14 cellular contexts compared by ENCODE assay signal in genomic region chr3:184592411-184593200, GRCh38. TPM values are rescaled to one million over a fixed set of nuclear protein-coding genes. Genes with fewer than 3 reads are reported as not detected.
DNase-seq lines count a peak whose midpoint lies in the region; ATAC-seq and TF ChIP-seq lines count a peak whose summit lies in the region.
"Had no signal": no experiment of that assay in that cellular context is flagged by ENCODE, and none has a peak within 500 bp of the region (broad histone marks: within the 10 kb centered on the region; RNA-seq: fewer than 3 reads in every experiment).

No MANE protein-coding gene starts in this region.

- H3K4me1 ChIP-seq in cardiac muscle cell (ENCODE audit: low read depth) (peaks cover 51% of the 10 kb centered on the region), mesenchymal stem cell (ENCODE audit: control insufficient read depth, insufficient read depth, low read depth, low read length) (peaks cover 13% of the 10 kb centered on the region), aorta (ENCODE audit: control insufficient read depth in 1 of 2, insufficient read depth in 2 of 2, low read length in 2 of 2) (no peaks in the 10 kb centered on the region)

- no peaks in the 10 kb centered on the region for H3K27me3 Mint-ChIP-seq in chondrocyte (ENCODE audit: low read depth)

- H3K4me2 ChIP-seq in mesenchymal stem cell (ENCODE audit: low read length, poor library complexity, severe bottlenecking): no peak overlapping the region

- ATAC-seq in aorta (ENCODE audit: low FRiP score) (peak; percentile 2), HG02970 (IDR thresholded peaks at IDR 0.05; ENCODE audit: low FRiP score, unreplicated experiment) (no peak), HG03196 (IDR thresholded peaks at IDR 0.05; ENCODE audit: unreplicated experiment) (no peak)
- ATAC-seq: gastrocnemius medialis had no signal

- H3K9ac ChIP-seq in mesenchymal stem cell (ENCODE audit: low read length): peak overlapping the region; percentile 1

- 28% methylated on average over 15 of the region's 15 CpGs for WGBS in mesenchymal stem cell
- WGBS in aorta, 2 donors: 72 to 80% methylated on average over 15 of the region's 15 CpGs

- H2BK120ac ChIP-seq in mesenchymal stem cell (ENCODE audit: low read depth, low read length): peak overlapping the region; percentile 27

- peak overlapping the region; percentile 86 for H2BK15ac ChIP-seq in mesenchymal stem cell (ENCODE audit: low read depth, poor library complexity, severe bottlenecking)

- H2BK5ac ChIP-seq in mesenchymal stem cell (ENCODE audit: low read depth, low read length, poor library complexity, severe bottlenecking): no peak overlapping the region

- DNase-seq in cardiac muscle cell (ENCODE audit: low read depth in 1 of 2, low spot score in 1 of 2) (peak; percentile 67 to 73), cardiac septum (ENCODE audit: low spot score) (no peak), chondrocyte (ENCODE audit: low spot score) (peak; percentile 75), mesenchymal stem cell (peak; percentile 35), aorta (peak; percentile 51 to 73), foreskin melanocyte (no peak)
- DNase-seq: activated CD4-positive, alpha-beta T cell treated with anti-CD3 and anti-CD28 coated beads for 48 hours; activated naive CD4-positive, alpha-beta T cell; DMS79 treated with DMSO at 0.1 percent for 48 hours; gastrocnemius medialis; SW 1271; tibial artery had no signal

- peak overlapping the region; percentile 95 for H3K27ac ChIP-seq in cardiac muscle cell
- H3K27ac ChIP-seq in mesenchymal stem cell (ENCODE audit: low read length, poor library complexity, severe bottlenecking): no peak overlapping the region
- no peak overlapping the region for H3K27ac ChIP-seq in aorta (ENCODE audit: low read depth in 1 of 2, low read length in 2 of 2)
- H3K27ac ChIP-seq: gastrocnemius medialis had no signal

- no peaks in the 10 kb centered on the region for H3K27me3 ChIP-seq in cardiac muscle cell
- peaks cover 8 to 50% of the 10 kb centered on the region in 2 experiments for H3K27me3 ChIP-seq in mesenchymal stem cell (ENCODE audit: control insufficient read depth in 1 of 2, insufficient read depth in 1 of 2, low read length in 2 of 2)
- no peaks in the 10 kb centered on the region for H3K27me3 ChIP-seq in aorta (ENCODE audit: control insufficient read depth in 1 of 2, insufficient read depth in 2 of 2, low read length in 1 of 2)
- H3K27me3 ChIP-seq: gastrocnemius medialis, tibial artery had no signal

- peak overlapping the region; percentile 79 for H3K27ac Mint-ChIP-seq in chondrocyte (ENCODE audit: unreplicated experiment)

- peak overlapping the region; percentile 97 for H4K8ac ChIP-seq in mesenchymal stem cell (ENCODE audit: low read length)

- H3K23ac ChIP-seq in mesenchymal stem cell (ENCODE audit: low read length in 2 of 2): no peak overlapping the region

- no peaks in the 10 kb centered on the region for H3K36me3 ChIP-seq in cardiac muscle cell
- H3K36me3 ChIP-seq in mesenchymal stem cell (ENCODE audit: control insufficient read depth in 1 of 2, insufficient read depth in 2 of 2, low read depth in 1 of 2, low read length in 2 of 2): peaks cover 0 to 7% of the 10 kb centered on the region in 2 experiments
- no peaks in the 10 kb centered on the region for H3K36me3 ChIP-seq in aorta (ENCODE audit: control insufficient read depth in 1 of 2, insufficient read depth in 2 of 2, low read length in 1 of 2)
- H3K36me3 ChIP-seq: gastrocnemius medialis, tibial artery had no signal

- H3K4ac ChIP-seq in mesenchymal stem cell (ENCODE audit: low read depth in 1 of 2, low read length in 2 of 2): peak overlapping the region; percentile 1 to 73

- H2AFZ ChIP-seq in mesenchymal stem cell (ENCODE audit: low read depth, low read length): no peak overlapping the region

- intact Hi-C loops in cardiac septum (cut with DNase I): no loop called here
- intact Hi-C loops in aorta (cut with DNase I): no loop called here

- peak overlapping the region; percentile 42 for H3K4me3 Mint-ChIP-seq in chondrocyte (ENCODE audit: unreplicated experiment)

- peak overlapping the region in 1 of 2 experiments; percentile 44 for H3K14ac ChIP-seq in mesenchymal stem cell (ENCODE audit: low read length in 2 of 2)

- peaks cover 27% of the 10 kb centered on the region for H3K4me1 Mint-ChIP-seq in chondrocyte (ENCODE audit: low read depth)

- H4K91ac ChIP-seq in mesenchymal stem cell (ENCODE audit: low read length): peak overlapping the region; percentile 71

- no peak overlapping the region for H2AK5ac ChIP-seq in mesenchymal stem cell (ENCODE audit: low read length, severe bottlenecking)

- H3K9me3 ChIP-seq in cardiac muscle cell (ENCODE audit: low read depth) (no peaks in the 10 kb centered on the region), mesenchymal stem cell (ENCODE audit: control insufficient read depth, low read length) (no peaks in the 10 kb centered on the region), aorta (ENCODE audit: control insufficient read depth, low read length) (no peaks in the 10 kb centered on the region)
- H3K9me3 ChIP-seq: gastrocnemius medialis, tibial artery had no signal

- H3K36me3 Mint-ChIP-seq in chondrocyte (ENCODE audit: low read depth): no peaks in the 10 kb centered on the region

- H3K79me1 ChIP-seq in mesenchymal stem cell (replicated peaks; ENCODE audit: low read length, poor library complexity, severe bottlenecking): no peaks in the 10 kb centered on the region

- H3K9me3 Mint-ChIP-seq in chondrocyte (ENCODE audit: low read depth): no peaks in the 10 kb centered on the region

- no peak overlapping the region for H3K4me3 ChIP-seq in cardiac muscle cell
- H3K4me3 ChIP-seq in mesenchymal stem cell (ENCODE audit: insufficient read depth in 1 of 2, low read depth in 1 of 2, low read length in 2 of 2): peak overlapping the region in 1 of 2 experiments; percentile 25
- no peak overlapping the region for H3K4me3 ChIP-seq in aorta (ENCODE audit: low read length in 2 of 2)
- H3K4me3 ChIP-seq: gastrocnemius medialis, tibial artery had no signal

- TF ChIP-seq CTCF in cardiac muscle cell (IDR thresholded peaks at IDR 0.05; ENCODE audit: low read depth, low read length): no peak
- TF ChIP-seq CTCF in chondrocyte (IDR thresholded peaks at IDR 0.05): no peak

- H2BK12ac ChIP-seq in mesenchymal stem cell (ENCODE audit: low read length in 2 of 2): peak overlapping the region; percentile 29 to 89

- H3K18ac ChIP-seq in mesenchymal stem cell (ENCODE audit: low read depth in 1 of 2, low read length in 2 of 2): peak overlapping the region; percentile 3 to 82

RNA-seq across cellular contexts. Expression of gene EPHB3, which starts 31.0 kb away (rescaled TPM):
- total RNA-seq in cardiac muscle cell: 132 and 170 TPM in 2 replicates
- 142 and 206 TPM in 2 replicates for polyA plus RNA-seq in cardiac muscle cell
- total RNA-seq in cardiac septum: 3.6 TPM
- 7.2 to 11.6 TPM (median 7.5 TPM) in 3 replicates for total RNA-seq in chondrocyte
- 2.3 TPM for polyA plus RNA-seq in mesenchymal stem cell (2013, experiment 1 of 2)
- 2.2 TPM for polyA plus RNA-seq in mesenchymal stem cell (2013, experiment 2 of 2)
- total RNA-seq in aorta: 1 to 10 TPM; 2.8 to 9.0 TPM
- polyA plus RNA-seq in aorta: 1 to 10 TPM in 1 of 2 donors, under 1 TPM in 1; 0.50 to 3.9 TPM

Comparison
In these comparisons a context has a peak if more than half of its experiments do, and no peak if none do; other contexts are left out.
1. DNase-seq: peak in cardiac muscle cell (2 of 2), chondrocyte (single experiment), mesenchymal stem cell (single experiment) and aorta (2 of 2); none in cardiac septum (single experiment) and foreskin melanocyte (single experiment).
2. RNA of gene EPHB3, which starts 31.0 kb away (total RNA-seq): 132 to 170 TPM in cardiac muscle cell; 2.8 to 9.0 TPM in aorta, 7.2 to 11.6 TPM in chondrocyte and 3.6 TPM in cardiac septum (single experiment); every median in the first group is over 10 times any median in the second.